ENCODE assay signal across 1 cellular context in the genomic region with DNA sequence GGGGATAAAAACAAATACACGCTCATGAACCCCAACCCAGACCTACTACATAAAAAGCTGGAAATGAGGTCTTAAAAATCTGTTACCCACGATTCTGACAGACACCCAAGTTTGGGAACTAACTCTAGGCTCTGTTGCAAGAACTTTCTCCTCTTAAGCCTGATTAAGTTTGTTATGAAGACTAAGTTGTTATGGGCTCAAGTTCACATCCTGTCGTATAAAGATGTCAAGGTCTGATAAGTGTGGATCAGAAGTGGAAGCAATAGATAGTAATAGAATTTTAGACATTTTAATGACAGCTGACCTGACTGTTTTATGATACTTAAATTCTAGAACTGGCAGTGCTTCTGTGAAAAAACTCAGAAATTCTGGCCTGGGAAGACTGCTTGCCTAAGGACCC.
TF ChIP-seq lines count a peak whose summit lies in the region.

No MANE protein-coding gene starts in this region.

TF ChIP-seq in GM23338, 12 proteins besides CTCF, POLR2A, EP300 and RAD21 (continued from another document):
- TF ChIP-seq, protein P1, sequence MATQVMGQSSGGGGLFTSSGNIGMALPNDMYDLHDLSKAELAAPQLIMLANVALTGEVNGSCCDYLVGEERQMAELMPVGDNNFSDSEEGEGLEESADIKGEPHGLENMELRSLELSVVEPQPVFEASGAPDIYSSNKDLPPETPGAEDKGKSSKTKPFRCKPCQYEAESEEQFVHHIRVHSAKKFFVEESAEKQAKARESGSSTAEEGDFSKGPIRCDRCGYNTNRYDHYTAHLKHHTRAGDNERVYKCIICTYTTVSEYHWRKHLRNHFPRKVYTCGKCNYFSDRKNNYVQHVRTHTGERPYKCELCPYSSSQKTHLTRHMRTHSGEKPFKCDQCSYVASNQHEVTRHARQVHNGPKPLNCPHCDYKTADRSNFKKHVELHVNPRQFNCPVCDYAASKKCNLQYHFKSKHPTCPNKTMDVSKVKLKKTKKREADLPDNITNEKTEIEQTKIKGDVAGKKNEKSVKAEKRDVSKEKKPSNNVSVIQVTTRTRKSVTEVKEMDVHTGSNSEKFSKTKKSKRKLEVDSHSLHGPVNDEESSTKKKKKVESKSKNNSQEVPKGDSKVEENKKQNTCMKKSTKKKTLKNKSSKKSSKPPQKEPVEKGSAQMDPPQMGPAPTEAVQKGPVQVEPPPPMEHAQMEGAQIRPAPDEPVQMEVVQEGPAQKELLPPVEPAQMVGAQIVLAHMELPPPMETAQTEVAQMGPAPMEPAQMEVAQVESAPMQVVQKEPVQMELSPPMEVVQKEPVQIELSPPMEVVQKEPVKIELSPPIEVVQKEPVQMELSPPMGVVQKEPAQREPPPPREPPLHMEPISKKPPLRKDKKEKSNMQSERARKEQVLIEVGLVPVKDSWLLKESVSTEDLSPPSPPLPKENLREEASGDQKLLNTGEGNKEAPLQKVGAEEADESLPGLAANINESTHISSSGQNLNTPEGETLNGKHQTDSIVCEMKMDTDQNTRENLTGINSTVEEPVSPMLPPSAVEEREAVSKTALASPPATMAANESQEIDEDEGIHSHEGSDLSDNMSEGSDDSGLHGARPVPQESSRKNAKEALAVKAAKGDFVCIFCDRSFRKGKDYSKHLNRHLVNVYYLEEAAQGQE (IDR thresholded peaks at IDR 0.05; ENCODE audit: unreplicated experiment) = no peak
- TF ChIP-seq NANOG (IDR thresholded peaks at IDR 0.05; ENCODE audit: borderline replicate concordance) = no peak
- TF ChIP-seq, protein P2, sequence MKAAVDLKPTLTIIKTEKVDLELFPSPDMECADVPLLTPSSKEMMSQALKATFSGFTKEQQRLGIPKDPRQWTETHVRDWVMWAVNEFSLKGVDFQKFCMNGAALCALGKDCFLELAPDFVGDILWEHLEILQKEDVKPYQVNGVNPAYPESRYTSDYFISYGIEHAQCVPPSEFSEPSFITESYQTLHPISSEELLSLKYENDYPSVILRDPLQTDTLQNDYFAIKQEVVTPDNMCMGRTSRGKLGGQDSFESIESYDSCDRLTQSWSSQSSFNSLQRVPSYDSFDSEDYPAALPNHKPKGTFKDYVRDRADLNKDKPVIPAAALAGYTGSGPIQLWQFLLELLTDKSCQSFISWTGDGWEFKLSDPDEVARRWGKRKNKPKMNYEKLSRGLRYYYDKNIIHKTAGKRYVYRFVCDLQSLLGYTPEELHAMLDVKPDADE (IDR thresholded peaks at IDR 0.05) = no peak
- TF ChIP-seq ZNF331 (CRISPR knock-in tag; IDR thresholded peaks at IDR 0.05; ENCODE audit: low read depth) = no peak
- TF ChIP-seq JUNB (IDR thresholded peaks at IDR 0.05; ENCODE audit: unreplicated experiment) = no peak
- TF ChIP-seq STAT1 (IDR thresholded peaks at IDR 0.05; ENCODE audit: unreplicated experiment) = no peak
- TF ChIP-seq, protein P3, sequence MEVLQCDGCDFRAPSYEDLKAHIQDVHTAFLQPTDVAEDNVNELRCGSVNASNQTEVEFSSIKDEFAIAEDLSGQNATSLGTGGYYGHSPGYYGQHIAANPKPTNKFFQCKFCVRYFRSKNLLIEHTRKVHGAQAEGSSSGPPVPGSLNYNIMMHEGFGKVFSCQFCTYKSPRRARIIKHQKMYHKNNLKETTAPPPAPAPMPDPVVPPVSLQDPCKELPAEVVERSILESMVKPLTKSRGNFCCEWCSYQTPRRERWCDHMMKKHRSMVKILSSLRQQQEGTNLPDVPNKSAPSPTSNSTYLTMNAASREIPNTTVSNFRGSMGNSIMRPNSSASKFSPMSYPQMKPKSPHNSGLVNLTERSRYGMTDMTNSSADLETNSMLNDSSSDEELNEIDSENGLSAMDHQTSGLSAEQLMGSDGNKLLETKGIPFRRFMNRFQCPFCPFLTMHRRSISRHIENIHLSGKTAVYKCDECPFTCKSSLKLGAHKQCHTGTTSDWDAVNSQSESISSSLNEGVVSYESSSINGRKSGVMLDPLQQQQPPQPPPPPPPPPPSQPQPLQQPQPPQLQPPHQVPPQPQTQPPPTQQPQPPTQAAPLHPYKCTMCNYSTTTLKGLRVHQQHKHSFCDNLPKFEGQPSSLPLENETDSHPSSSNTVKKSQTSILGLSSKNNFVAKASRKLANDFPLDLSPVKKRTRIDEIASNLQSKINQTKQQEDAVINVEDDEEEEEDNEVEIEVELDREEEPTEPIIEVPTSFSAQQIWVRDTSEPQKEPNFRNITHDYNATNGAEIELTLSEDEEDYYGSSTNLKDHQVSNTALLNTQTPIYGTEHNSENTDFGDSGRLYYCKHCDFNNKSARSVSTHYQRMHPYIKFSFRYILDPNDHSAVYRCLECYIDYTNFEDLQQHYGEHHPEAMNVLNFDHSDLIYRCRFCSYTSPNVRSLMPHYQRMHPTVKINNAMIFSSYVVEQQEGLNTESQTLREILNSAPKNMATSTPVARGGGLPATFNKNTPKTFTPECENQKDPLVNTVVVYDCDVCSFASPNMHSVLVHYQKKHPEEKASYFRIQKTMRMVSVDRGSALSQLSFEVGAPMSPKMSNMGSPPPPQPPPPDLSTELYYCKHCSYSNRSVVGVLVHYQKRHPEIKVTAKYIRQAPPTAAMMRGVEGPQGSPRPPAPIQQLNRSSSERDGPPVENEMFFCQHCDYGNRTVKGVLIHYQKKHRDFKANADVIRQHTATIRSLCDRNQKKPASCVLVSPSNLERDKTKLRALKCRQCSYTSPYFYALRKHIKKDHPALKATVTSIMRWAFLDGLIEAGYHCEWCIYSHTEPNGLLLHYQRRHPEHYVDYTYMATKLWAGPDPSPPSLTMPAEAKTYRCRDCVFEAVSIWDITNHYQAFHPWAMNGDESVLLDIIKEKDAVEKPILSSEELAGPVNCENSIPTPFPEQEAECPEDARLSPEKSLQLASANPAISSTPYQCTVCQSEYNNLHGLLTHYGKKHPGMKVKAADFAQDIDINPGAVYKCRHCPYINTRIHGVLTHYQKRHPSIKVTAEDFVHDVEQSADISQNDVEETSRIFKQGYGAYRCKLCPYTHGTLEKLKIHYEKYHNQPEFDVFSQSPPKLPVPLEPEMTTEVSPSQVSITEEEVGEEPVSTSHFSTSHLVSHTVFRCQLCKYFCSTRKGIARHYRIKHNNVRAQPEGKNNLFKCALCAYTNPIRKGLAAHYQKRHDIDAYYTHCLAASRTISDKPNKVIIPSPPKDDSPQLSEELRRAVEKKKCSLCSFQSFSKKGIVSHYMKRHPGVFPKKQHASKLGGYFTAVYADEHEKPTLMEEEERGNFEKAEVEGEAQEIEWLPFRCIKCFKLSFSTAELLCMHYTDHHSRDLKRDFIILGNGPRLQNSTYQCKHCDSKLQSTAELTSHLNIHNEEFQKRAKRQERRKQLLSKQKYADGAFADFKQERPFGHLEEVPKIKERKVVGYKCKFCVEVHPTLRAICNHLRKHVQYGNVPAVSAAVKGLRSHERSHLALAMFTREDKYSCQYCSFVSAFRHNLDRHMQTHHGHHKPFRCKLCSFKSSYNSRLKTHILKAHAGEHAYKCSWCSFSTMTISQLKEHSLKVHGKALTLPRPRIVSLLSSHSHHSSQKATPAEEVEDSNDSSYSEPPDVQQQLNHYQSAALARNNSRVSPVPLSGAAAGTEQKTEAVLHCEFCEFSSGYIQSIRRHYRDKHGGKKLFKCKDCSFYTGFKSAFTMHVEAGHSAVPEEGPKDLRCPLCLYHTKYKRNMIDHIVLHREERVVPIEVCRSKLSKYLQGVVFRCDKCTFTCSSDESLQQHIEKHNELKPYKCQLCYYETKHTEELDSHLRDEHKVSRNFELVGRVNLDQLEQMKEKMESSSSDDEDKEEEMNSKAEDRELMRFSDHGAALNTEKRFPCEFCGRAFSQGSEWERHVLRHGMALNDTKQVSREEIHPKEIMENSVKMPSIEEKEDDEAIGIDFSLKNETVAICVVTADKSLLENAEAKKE (CRISPR knock-in tag; IDR thresholded peaks at IDR 0.05) = no peak
